22 cellular contexts compared by ENCODE assay signal in genomic region chr5:57979671-57980070, GRCh38.
"Had no signal": no experiment of that assay in that cellular context is flagged by ENCODE, and none has a peak within 500 bp of the region (broad histone marks: within the 10 kb centered on the region; RNA-seq: fewer than 3 reads in every experiment).

No MANE protein-coding gene starts in this region.

- DNase-seq: stimulated activated CD4-positive, alpha-beta T cell treated with anti-CD3 and anti-CD28 coated beads, Interleukin-2, amount 100 ng/mL, for 48 hours; stimulated activated CD4-positive, alpha-beta T cell treated with anti-CD3 and anti-CD28 coated beads, Interleukin-4, amount 100 ng/mL, for 1 hour; stimulated activated CD4-positive, alpha-beta T cell treated with anti-CD3 and anti-CD28 coated beads, Interleukin-4, amount 100 ng/mL, for 24 hours; stimulated activated CD4-positive, alpha-beta T cell treated with anti-CD3 and anti-CD28 coated beads, Interleukin-4, amount 100 ng/mL, for 4 hours; stimulated activated CD8-positive, alpha-beta memory T cell treated with anti-CD3 and anti-CD28 coated beads, Interleukin-4, amount 100 ng/mL, for 48 hours; stimulated activated naive B cell treated with anti-CD40 and anti-IgM and Interleukin-4, amounts not matched to agents 10 μg/mL and 1 μg/mL and 100 μg/mL, for 72 hours; stimulated activated naive CD4-positive, alpha-beta T cell; stimulated activated naive CD4-positive, alpha-beta T cell treated with Interleukin-2 at 50 U/mL for 16 hours; stimulated activated naive CD8-positive, alpha-beta T cell treated with anti-CD3 and anti-CD28 coated beads, Interleukin-15, amount 100 ng/mL, for 72 hours; stimulated activated naive CD8-positive, alpha-beta T cell treated with anti-CD3 and anti-CD28 coated beads, Interleukin-15, Interleukin-2, amounts not matched to agents 100 U/mL and 50 U/mL, for 24 hours; stomach; substantia nigra; testis; thyroid gland; tibial artery; transverse colon; trophoblast cell; upper lobe of left lung; upper lobe of right lung; uterus had no signal

- ATAC-seq: stimulated activated effector memory CD8-positive, alpha-beta T cell treated with anti-CD3 and anti-CD28 coated beads, Interleukin-12 subunit alpha, Interleukin-12 subunit beta, amount 100 ng/mL, for 72 hours; stimulated activated memory B cell treated with anti-CD40 and anti-IgM and Interleukin-4, amounts not matched to agents 10 μg/mL and 1 μg/mL and 100 μg/mL, for 72 hours; stimulated activated naive B cell treated with anti-CD40 and anti-IgM and Interleukin-4, amounts not matched to agents 10 μg/mL and 1 μg/mL and 100 μg/mL, for 72 hours; stimulated activated naive CD8-positive, alpha-beta T cell treated with anti-CD3 and anti-CD28 coated beads, Interleukin-15, amount 100 ng/mL, for 72 hours; stimulated activated naive CD8-positive, alpha-beta T cell treated with anti-CD3 and anti-CD28 coated beads, Interleukin-15, Interleukin-2, amounts not matched to agents 100 U/mL and 50 U/mL, for 24 hours; upper lobe of right lung had no signal
